Comparison of ENCODE assay signal across 17 cellular contexts in the genomic region with DNA sequence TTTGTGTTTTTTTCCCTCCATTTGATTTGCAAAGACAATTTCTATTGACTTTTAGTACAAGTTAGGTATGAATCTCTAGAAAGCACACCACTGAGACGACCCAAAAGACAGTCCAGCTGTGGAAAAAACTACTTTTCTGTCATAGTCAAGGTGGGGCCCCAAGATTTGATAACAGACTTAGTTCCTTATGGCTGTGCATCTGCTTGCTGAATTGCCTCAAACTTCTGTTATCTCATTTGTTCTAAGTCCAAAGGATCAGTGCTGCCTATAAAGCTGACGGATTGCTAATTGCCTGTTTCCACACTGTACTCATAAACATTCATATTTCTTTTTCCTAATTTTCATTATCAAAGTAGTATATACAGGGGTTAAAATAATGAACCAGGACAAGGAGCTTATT.
DNase-seq lines count a peak whose midpoint lies in the region; ATAC-seq, FAIRE-seq and TF ChIP-seq lines count a peak whose summit lies in the region.
"Had no signal": no experiment of that assay in that cellular context is flagged by ENCODE, and none has a peak within 500 bp of the region (broad histone marks: within the 10 kb centered on the region; RNA-seq: fewer than 3 reads in every experiment).

No MANE protein-coding gene starts in this region.

- DNase-seq in astrocyte (ENCODE audit: low read depth) = no peak
- DNase-seq in keratinocyte (ENCODE audit: low read depth, low spot score) = no peak
- DNase-seq in smooth muscle cell (lab: John Stamatoyannopoulos, UW; ENCODE audit: unreplicated experiment) = no peak
- DNase-seq in activated CD4-positive, alpha-beta T cell treated with anti-CD3 and anti-CD28 coated beads, Interleukin-2, amount 50 U/mL, for 1 hour = no peak
- DNase-seq: activated CD4-positive, alpha-beta memory T cell treated with anti-CD3 and anti-CD28 coated beads for 36 hours; activated naive CD8-positive, alpha-beta T cell treated with anti-CD3 and anti-CD28 coated beads, Interleukin-2, amount 10 ng/mL, durations not matched to agents 7 days and 5 days; activated T-cell treated with anti-CD3 and anti-CD28 coated beads, Interleukin-2, amount 50 U/mL, for 72 hours; ovary; stimulated activated CD4-positive, alpha-beta T cell treated with anti-CD3 and anti-CD28 coated beads, Interleukin-15, amount 100 ng/mL, for 24 hours had no signal

- H3K4me1 Mint-ChIP-seq in astrocyte (ENCODE audit: low read depth, unreplicated experiment) = peaks cover 54% of the 10 kb centered on the region
- H3K4me1 Mint-ChIP-seq: activated naive CD8-positive, alpha-beta T cell treated with anti-CD3 and anti-CD28 coated beads, Interleukin-2, amount 10 ng/mL, durations not matched to agents 7 days and 5 days had no signal

- dilution Hi-C loops in keratinocyte (cut with MboI; ENCODE audit: extremely low pct_ligation_motif_present, low sequenced_read_pairs) = no loop called here

- TF ChIP-seq CTCF in astrocyte (IDR thresholded peaks at IDR 0.05; ENCODE audit: insufficient read depth, low read depth, low read length) (no peak), keratinocyte (optimal IDR thresholded peaks at IDR 0.05 in 1 of 3, IDR thresholded peaks at IDR 0.05 in 1 of 3, conservative IDR thresholded peaks at IDR 0.05 in 1 of 3; ENCODE audit: extremely low read depth in 1 of 3, insufficient read depth in 2 of 3, low read length in 3 of 3) (no peak), smooth muscle cell (IDR thresholded peaks at IDR 0.05; ENCODE audit: borderline replicate concordance, insufficient read depth, poor library complexity, severe bottlenecking) (no peak)

- H3K27me3 ChIP-seq in HUES64 (ENCODE audit: insufficient read depth, low read length) (no peaks in the 10 kb centered on the region), astrocyte (ENCODE audit: insufficient read depth, low read length) (no peaks in the 10 kb centered on the region), keratinocyte (ENCODE audit: control insufficient read depth, extremely low read depth, insufficient read depth, low read length) (no peaks in the 10 kb centered on the region), smooth muscle cell (ENCODE audit: low read depth) (no peaks in the 10 kb centered on the region)
- H3K27me3 ChIP-seq: ovary had no signal

- FAIRE-seq in astrocyte (lab: Jason Lieb, UNC) (no peak), keratinocyte (lab: Jason Lieb, UNC) (no peak)
- FAIRE-seq: islet of Langerhans had no signal

- no peak overlapping the region for H3K4me3 ChIP-seq in HUES64 (ENCODE audit: low read length)
- H3K4me3 ChIP-seq in astrocyte (ENCODE audit: insufficient read depth, low read depth, low read length) = no peak overlapping the region
- H3K4me3 ChIP-seq in keratinocyte (ENCODE audit: control insufficient read depth in 2 of 3, extremely low read depth in 1 of 3, insufficient read depth in 2 of 3, low read depth in 1 of 3, low read length in 3 of 3) = no peak overlapping the region
- H3K4me3 ChIP-seq in smooth muscle cell = no peak overlapping the region
- H3K4me3 ChIP-seq: ovary, SK-N-MC had no signal

- 40% methylated on average over 2 of the region's 2 CpGs for WGBS in HUES64
- WGBS in smooth muscle cell (ENCODE audit: low lambda C conversion rate) = 10% methylated on average over 2 of the region's 2 CpGs

- no peaks in the 10 kb centered on the region for H3K9me3 Mint-ChIP-seq in astrocyte (ENCODE audit: unreplicated experiment)
- H3K9me3 Mint-ChIP-seq: activated naive CD8-positive, alpha-beta T cell treated with anti-CD3 and anti-CD28 coated beads, Interleukin-2, amount 10 ng/mL, durations not matched to agents 7 days and 5 days had no signal

- peaks cover 5% of the 10 kb centered on the region for H3K9me1 ChIP-seq in keratinocyte (ENCODE audit: control insufficient read depth, extremely low read depth, insufficient read depth, low read length)

- H3K36me3 ChIP-seq in HUES64 (ENCODE audit: insufficient read depth, low read length) (0 out of 2 replicates have a peak, but pooled peaks cover 2% of the 10 kb centered on the region), astrocyte (ENCODE audit: insufficient read depth, low read length) (no peaks in the 10 kb centered on the region), keratinocyte (ENCODE audit: control insufficient read depth in 2 of 2, extremely low read depth in 1 of 2, insufficient read depth in 2 of 2, low read length in 2 of 2) (no peaks in the 10 kb centered on the region), smooth muscle cell (ENCODE audit: low read depth) (no peaks in the 10 kb centered on the region)
- H3K36me3 ChIP-seq: ovary had no signal

- H3K9ac ChIP-seq in HUES64 (ENCODE audit: low read depth, low read length) = peak overlapping the region; percentile 52; the same call in 1 of the 2 replicates
- no peak overlapping the region for H3K9ac ChIP-seq in astrocyte (ENCODE audit: low read length)
- no peak overlapping the region for H3K9ac ChIP-seq in keratinocyte (ENCODE audit: control insufficient read depth, extremely low read depth, insufficient read depth, low read length)
- peak overlapping the region; percentile 55 for H3K9ac ChIP-seq in smooth muscle cell (ENCODE audit: low read depth)

- H3F3A ChIP-seq in smooth muscle cell (ENCODE audit: low read depth) = peaks cover 28% of the 10 kb centered on the region

- H3K4me1 ChIP-seq in HUES64 (ENCODE audit: insufficient read depth, low read length) = peaks cover 32% of the 10 kb centered on the region
- H3K4me1 ChIP-seq in astrocyte (ENCODE audit: insufficient read depth, low read length) = peaks cover 40% of the 10 kb centered on the region
- peaks cover 24% of the 10 kb centered on the region for H3K4me1 ChIP-seq in keratinocyte (ENCODE audit: control insufficient read depth, extremely low read depth, insufficient read depth, low read length)
- peaks cover 30% of the 10 kb centered on the region for H3K4me1 ChIP-seq in smooth muscle cell (ENCODE audit: low read depth)

- no peaks in the 10 kb centered on the region for H3K36me3 Mint-ChIP-seq in astrocyte (ENCODE audit: low read depth, unreplicated experiment)
- H3K36me3 Mint-ChIP-seq: activated CD4-positive, alpha-beta memory T cell treated with anti-CD3 and anti-CD28 coated beads for 36 hours; activated naive CD8-positive, alpha-beta T cell treated with anti-CD3 and anti-CD28 coated beads, Interleukin-2, amount 10 ng/mL, durations not matched to agents 7 days and 5 days had no signal

- H3K79me2 ChIP-seq in astrocyte (ENCODE audit: insufficient read depth, low read length) (peaks cover 72% of the 10 kb centered on the region), keratinocyte (ENCODE audit: control insufficient read depth, insufficient read depth, low read length) (peaks cover 32% of the 10 kb centered on the region), smooth muscle cell (ENCODE audit: low read depth) (peaks cover 65% of the 10 kb centered on the region)

- peaks cover 5% of the 10 kb centered on the region for H3K9me3 ChIP-seq in HUES64 (ENCODE audit: insufficient read depth, low read depth, low read length)
- H3K9me3 ChIP-seq in astrocyte (ENCODE audit: insufficient read depth, low read depth, low read length) = no peaks in the 10 kb centered on the region
- H3K9me3 ChIP-seq in keratinocyte (ENCODE audit: control insufficient read depth, low read depth, low read length) = no peaks in the 10 kb centered on the region
- H3K9me3 ChIP-seq in smooth muscle cell (replicated peaks; ENCODE audit: low read depth) = no peaks in the 10 kb centered on the region
- H3K9me3 ChIP-seq: ovary had no signal

- no peak for ATAC-seq in esophagus mucosa
- ATAC-seq in HG03457 (IDR thresholded peaks at IDR 0.05; ENCODE audit: unreplicated experiment) = no peak
- ATAC-seq in HG02885 (IDR thresholded peaks at IDR 0.05; ENCODE audit: poor library complexity, unreplicated experiment) = no peak
- ATAC-seq: activated T-cell treated with anti-CD3 and anti-CD28 coated beads, Interleukin-2, amount 50 U/mL, for 72 hours had no signal

- no peak overlapping the region for H2AFZ ChIP-seq in astrocyte (ENCODE audit: low read depth, low read length)
- H2AFZ ChIP-seq in keratinocyte (ENCODE audit: control insufficient read depth, low read length) = no peak overlapping the region
- no peak overlapping the region for H2AFZ ChIP-seq in smooth muscle cell (ENCODE audit: low read depth)

- H3K4me2 ChIP-seq in astrocyte (ENCODE audit: low read length) (peak overlapping the region; percentile 63), keratinocyte (ENCODE audit: control insufficient read depth, extremely low read depth, insufficient read depth, low read depth, low read length) (peak overlapping the region; percentile 59), smooth muscle cell (peak overlapping the region; percentile 75)

- no peak overlapping the region for H3K4me3 Mint-ChIP-seq in astrocyte (ENCODE audit: unreplicated experiment)
- H3K4me3 Mint-ChIP-seq: activated CD4-positive, alpha-beta memory T cell treated with anti-CD3 and anti-CD28 coated beads for 36 hours; activated naive CD8-positive, alpha-beta T cell treated with anti-CD3 and anti-CD28 coated beads, Interleukin-2, amount 10 ng/mL, durations not matched to agents 7 days and 5 days; activated T-cell treated with anti-CD3 and anti-CD28 coated beads, Interleukin-2, amount 50 U/mL, for 72 hours; B cell; mesothelial cell of epicardium had no signal

- H4K20me1 ChIP-seq in astrocyte (ENCODE audit: insufficient read depth, low read length) = no peaks in the 10 kb centered on the region
- H4K20me1 ChIP-seq in keratinocyte (ENCODE audit: control insufficient read depth, extremely low read depth, insufficient read depth, low read length) = peaks cover 4% of the 10 kb centered on the region
- H4K20me1 ChIP-seq in smooth muscle cell (ENCODE audit: low read depth) = peaks cover 28% of the 10 kb centered on the region

- peak overlapping the region; percentile 88 for H3K27ac ChIP-seq in HUES64 (ENCODE audit: low read depth, low read length)
- H3K27ac ChIP-seq in astrocyte (ENCODE audit: low read depth, low read length) = no peak overlapping the region
- peak overlapping the region; percentile 46 for H3K27ac ChIP-seq in keratinocyte (ENCODE audit: control insufficient read depth, insufficient read depth, low read length)
- peak overlapping the region; percentile 87 for H3K27ac ChIP-seq in smooth muscle cell (ENCODE audit: low read depth)
- H3K27ac ChIP-seq: SK-N-MC had no signal

- H3K27me3 Mint-ChIP-seq in astrocyte (ENCODE audit: low read depth, unreplicated experiment) = no peaks in the 10 kb centered on the region
- H3K27me3 Mint-ChIP-seq: activated CD4-positive, alpha-beta memory T cell treated with anti-CD3 and anti-CD28 coated beads for 36 hours; B cell had no signal

- peak overlapping the region; percentile 80 for H3K27ac Mint-ChIP-seq in astrocyte (ENCODE audit: unreplicated experiment)
- H3K27ac Mint-ChIP-seq: activated CD4-positive, alpha-beta memory T cell treated with anti-CD3 and anti-CD28 coated beads for 36 hours; activated naive CD8-positive, alpha-beta T cell treated with anti-CD3 and anti-CD28 coated beads, Interleukin-2, amount 10 ng/mL, durations not matched to agents 7 days and 5 days; activated T-cell treated with anti-CD3 and anti-CD28 coated beads, Interleukin-2, amount 50 U/mL, for 72 hours; B cell; mesothelial cell of epicardium had no signal

Comparison
In these comparisons a context has a peak if more than half of its experiments do, and no peak if none do; other contexts are left out.
1. H3K9ac ChIP-seq: peak in HUES64 (single experiment) and smooth muscle cell (single experiment); none in astrocyte (single experiment) and keratinocyte (single experiment).
2. Peak in every context shown above with its lines, with median percentiles within 50 percentile points of each other: H3K4me2 ChIP-seq.